In genomic region chr2:219299372-219299760, GRCh38 we compare ENCODE assay signal across 11 cellular contexts. TPM values are rescaled to one million over a fixed set of nuclear protein-coding genes. Genes with fewer than 3 reads are reported as not detected.
DNase-seq lines count a peak whose midpoint lies in the region; ATAC-seq and TF ChIP-seq lines count a peak whose summit lies in the region.
"Had no signal": no experiment of that assay in that cellular context is flagged by ENCODE, and none has a peak within 500 bp of the region (broad histone marks: within the 10 kb centered on the region; RNA-seq: fewer than 3 reads in every experiment).

No MANE protein-coding gene starts in this region.

- no peak overlapping the region for H2AFZ ChIP-seq in neuronal stem cell (ENCODE audit: low read length)

- peak overlapping the region; percentile 24 for H2BK120ac ChIP-seq in neuronal stem cell (ENCODE audit: low read depth, low read length)

- no peak overlapping the region for H4K91ac ChIP-seq in neuronal stem cell (ENCODE audit: low read depth, low read length, poor library complexity)

- H3K9me3 ChIP-seq in neuronal stem cell (replicated peaks in 1 of 2; ENCODE audit: control insufficient read depth in 2 of 2, insufficient read depth in 1 of 2, low read depth in 1 of 2, low read length in 2 of 2) (no peaks in the 10 kb centered on the region), gastrocnemius medialis (no peaks in the 10 kb centered on the region)

- no peak overlapping the region for H3K9ac ChIP-seq in neuronal stem cell (ENCODE audit: low read depth, low read length, poor library complexity)
- H3K9ac ChIP-seq: KMS-11 had no signal

- H4K8ac ChIP-seq in neuronal stem cell (ENCODE audit: low read depth, low read length), result no peak overlapping the region

- H2BK12ac ChIP-seq in neuronal stem cell (ENCODE audit: low read length), result peak overlapping the region; percentile 87

- intact Hi-C loops in activated CD4-positive, alpha-beta T cell treated with anti-CD3 and anti-CD28 coated beads, Interleukin-2, amount 10 ng/mL, durations not matched to agents 24 days and 14 days (cut with micrococcal nuclease), result no loop called here
- intact Hi-C loops in gastrocnemius medialis (cut with DNase I; ENCODE audit: low total_unique reads), result loop anchor here (5.0 to 10.0 kb wide), 3 partner anchors 88 to 305 kb away; partner anchors contain the start of genes CRYBA2 and DNPEP

- no peak for TF ChIP-seq POLR2A in gastrocnemius medialis (IDR thresholded peaks at IDR 0.05)

- peaks cover 0 to 33% (median 0%) of the 10 kb centered on the region in 3 experiments for H3K27me3 ChIP-seq in neuronal stem cell (ENCODE audit: control insufficient read depth in 3 of 3, insufficient read depth in 3 of 3, low read depth in 1 of 3, low read length in 3 of 3)
- H3K27me3 ChIP-seq in gastrocnemius medialis, result no peaks in the 10 kb centered on the region

- no peak overlapping the region for H3K4ac ChIP-seq in neuronal stem cell (ENCODE audit: low read length)

- no peak overlapping the region for H3K18ac ChIP-seq in neuronal stem cell (ENCODE audit: low read length)

- no peaks in the 10 kb centered on the region for H3K9me3 Mint-ChIP-seq in activated CD4-positive, alpha-beta T cell treated with anti-CD3 and anti-CD28 coated beads, Interleukin-2, amount 10 ng/mL, durations not matched to agents 24 days and 14 days
- no peaks in the 10 kb centered on the region for H3K9me3 Mint-ChIP-seq in activated T-helper 17 cell treated with anti-CD3 and anti-CD28 coated beads, Interleukin-2, amount 50 U/mL, for 72 hours
- no peaks in the 10 kb centered on the region for H3K9me3 Mint-ChIP-seq in stimulated activated memory B cell treated with anti-CD40 and anti-IgM and Interleukin-4, amounts not matched to agents 10 μg/mL and 1 μg/mL and 100 μg/mL, for 72 hours

- no peak overlapping the region for H3K27ac Mint-ChIP-seq in activated CD4-positive, alpha-beta T cell treated with anti-CD3 and anti-CD28 coated beads, Interleukin-2, amount 10 ng/mL, durations not matched to agents 24 days and 14 days
- H3K27ac Mint-ChIP-seq in activated T-helper 17 cell treated with anti-CD3 and anti-CD28 coated beads, Interleukin-2, amount 50 U/mL, for 72 hours, result peak overlapping the region; percentile 90
- H3K27ac Mint-ChIP-seq in stimulated activated memory B cell treated with anti-CD40 and anti-IgM and Interleukin-4, amounts not matched to agents 10 μg/mL and 1 μg/mL and 100 μg/mL, for 72 hours, result no peak overlapping the region

- H3K4me1 ChIP-seq in neuronal stem cell (ENCODE audit: control insufficient read depth in 2 of 2, insufficient read depth in 1 of 2, low read depth in 1 of 2, low read length in 2 of 2) (peaks cover 24 to 28% of the 10 kb centered on the region in 2 donors), gastrocnemius medialis (peaks cover 4 to 8% of the 10 kb centered on the region in 2 donors)

- peak overlapping the region; percentile 58 for H2AK5ac ChIP-seq in neuronal stem cell (ENCODE audit: low read depth, low read length)

- no peak overlapping the region for H3K14ac ChIP-seq in neuronal stem cell (ENCODE audit: low read length)

- peaks cover 29% of the 10 kb centered on the region for H3K27me3 Mint-ChIP-seq in activated CD4-positive, alpha-beta T cell treated with anti-CD3 and anti-CD28 coated beads, Interleukin-2, amount 10 ng/mL, durations not matched to agents 24 days and 14 days
- peaks cover 21% of the 10 kb centered on the region for H3K27me3 Mint-ChIP-seq in activated T-helper 17 cell treated with anti-CD3 and anti-CD28 coated beads, Interleukin-2, amount 50 U/mL, for 72 hours
- peaks cover 33% of the 10 kb centered on the region for H3K27me3 Mint-ChIP-seq in stimulated activated memory B cell treated with anti-CD40 and anti-IgM and Interleukin-4, amounts not matched to agents 10 μg/mL and 1 μg/mL and 100 μg/mL, for 72 hours

- DNase-seq in activated CD4-positive, alpha-beta T cell treated with anti-CD3 and anti-CD28 coated beads, Interleukin-2, amount 10 ng/mL, durations not matched to agents 24 days and 14 days, result no peak
- DNase-seq in activated CD4-positive, alpha-beta T cell treated with anti-CD3 and anti-CD28 coated beads for 48 hours, result no peak
- peak; percentile 34 for DNase-seq in GM13976 (ENCODE audit: low spot score)
- no peak for DNase-seq in neuronal stem cell (ENCODE audit: low spot score)
- no peak for DNase-seq in gastrocnemius medialis
- DNase-seq: NCI-H2171 had no signal

- H3K79me1 ChIP-seq in neuronal stem cell (ENCODE audit: low read depth, low read length), result no peaks in the 10 kb centered on the region

- TF ChIP-seq CTCF in GM13976 (IDR thresholded peaks at IDR 0.05; ENCODE audit: borderline replicate concordance, control extremely low read depth, extremely low read depth, insufficient read depth, missing control alignments), result no peak
- TF ChIP-seq CTCF in gastrocnemius medialis (IDR thresholded peaks at IDR 0.05 in 4 of 5, conservative IDR thresholded peaks at IDR 0.05 in 1 of 5), result no peak

- H3K27ac ChIP-seq in neuronal stem cell (replicated peaks; ENCODE audit: low read length) (no peak overlapping the region), gastrocnemius medialis (no peak overlapping the region)
- H3K27ac ChIP-seq: C4-2B, KMS-11 had no signal

- no peak overlapping the region for H3K4me2 ChIP-seq in neuronal stem cell (ENCODE audit: insufficient read depth, low read length, poor library complexity, severe bottlenecking)

- H3K36me3 ChIP-seq in neuronal stem cell (replicated peaks in 1 of 2; ENCODE audit: control insufficient read depth in 2 of 2, insufficient read depth in 2 of 2, low read length in 2 of 2) (no peaks in the 10 kb centered on the region), gastrocnemius medialis (no peaks in the 10 kb centered on the region)

- no CpG with 5 or more reads among the region's 6 CpGs for WGBS in neuronal stem cell (ENCODE audit: extremely low coverage in 2 of 2, insufficient read length in 2 of 2, insufficient replicate concordance in 1 of 2), 2 donors

- peak overlapping the region; percentile 47 for H3K4me3 Mint-ChIP-seq in activated CD4-positive, alpha-beta T cell treated with anti-CD3 and anti-CD28 coated beads, Interleukin-2, amount 10 ng/mL, durations not matched to agents 24 days and 14 days
- H3K4me3 Mint-ChIP-seq in activated T-helper 17 cell treated with anti-CD3 and anti-CD28 coated beads, Interleukin-2, amount 50 U/mL, for 72 hours, result peak overlapping the region; percentile 86
- no peak overlapping the region for H3K4me3 Mint-ChIP-seq in stimulated activated memory B cell treated with anti-CD40 and anti-IgM and Interleukin-4, amounts not matched to agents 10 μg/mL and 1 μg/mL and 100 μg/mL, for 72 hours

- no peak overlapping the region for H3K23ac ChIP-seq in neuronal stem cell (ENCODE audit: low read depth, low read length, poor library complexity)

- H2BK15ac ChIP-seq in neuronal stem cell (ENCODE audit: low read length), result peak overlapping the region; percentile 95

- no peak for ATAC-seq in activated T-helper 17 cell treated with anti-CD3 and anti-CD28 coated beads, Interleukin-2, amount 50 U/mL, for 72 hours (replicated peaks)
- ATAC-seq in gastrocnemius medialis (no peak), GM19395 (IDR thresholded peaks at IDR 0.05; ENCODE audit: unreplicated experiment) (no peak)
- no peak for ATAC-seq in stimulated activated memory B cell treated with anti-CD40 and anti-IgM and Interleukin-4, amounts not matched to agents 10 μg/mL and 1 μg/mL and 100 μg/mL, for 72 hours

- H2BK5ac ChIP-seq in neuronal stem cell (ENCODE audit: low read length), result no peak overlapping the region

- H3K4me3 ChIP-seq in neuronal stem cell (ENCODE audit: low read length in 2 of 2) (no peak overlapping the region), gastrocnemius medialis (no peak overlapping the region)

- in situ Hi-C loops in GM13976 (cut with MboI; ENCODE audit: low sequenced_read_pairs, unreplicated experiment) (loop anchor here (25.0 kb wide), 1 partner anchor 137 kb away; the partner anchor contains the start of genes NHEJ1 and SLC23A3), gastrocnemius medialis (cut with MboI; ENCODE audit: low sequenced_read_pairs in 4 of 4) (loop anchor here (5.0 to 25.0 kb wide), 4 partner anchors 135 to 238 kb away; partner anchors contain the start of genes NHEJ1 (in 2 of the 4), CHPF (in 1 of the 4), SLC23A3 (in 1 of the 4) and TMEM198 (in 1 of the 4))

- H3K36me3 Mint-ChIP-seq in activated CD4-positive, alpha-beta T cell treated with anti-CD3 and anti-CD28 coated beads, Interleukin-2, amount 10 ng/mL, durations not matched to agents 24 days and 14 days (ENCODE audit: low read depth), result no peaks in the 10 kb centered on the region
- no peaks in the 10 kb centered on the region for H3K36me3 Mint-ChIP-seq in activated T-helper 17 cell treated with anti-CD3 and anti-CD28 coated beads, Interleukin-2, amount 50 U/mL, for 72 hours (ENCODE audit: low read depth)
- no peaks in the 10 kb centered on the region for H3K36me3 Mint-ChIP-seq in stimulated activated memory B cell treated with anti-CD40 and anti-IgM and Interleukin-4, amounts not matched to agents 10 μg/mL and 1 μg/mL and 100 μg/mL, for 72 hours

- peaks cover 13% of the 10 kb centered on the region for H3K4me1 Mint-ChIP-seq in activated CD4-positive, alpha-beta T cell treated with anti-CD3 and anti-CD28 coated beads, Interleukin-2, amount 10 ng/mL, durations not matched to agents 24 days and 14 days
- H3K4me1 Mint-ChIP-seq in activated T-helper 17 cell treated with anti-CD3 and anti-CD28 coated beads, Interleukin-2, amount 50 U/mL, for 72 hours, result no peaks in the 10 kb centered on the region
- peaks cover 13% of the 10 kb centered on the region for H3K4me1 Mint-ChIP-seq in stimulated activated memory B cell treated with anti-CD40 and anti-IgM and Interleukin-4, amounts not matched to agents 10 μg/mL and 1 μg/mL and 100 μg/mL, for 72 hours

RNA-seq across cellular contexts. Expression of gene PTPRN, which starts 9.8 kb away (rescaled TPM):
- total RNA-seq in activated CD4-positive, alpha-beta T cell treated with anti-CD3 and anti-CD28 coated beads, Interleukin-2, amount 10 ng/mL, durations not matched to agents 24 days and 14 days, result 0.07 TPM in 1 of 2 replicates, not detected in the other
- 1 to 10 TPM in 1 of 2 donors, under 1 TPM in 1; 0.67 to 6.3 TPM for total RNA-seq in activated T-helper 17 cell treated with anti-CD3 and anti-CD28 coated beads, Interleukin-2, amount 50 U/mL, for 72 hours
- 0.36 TPM for polyA plus RNA-seq in neuronal stem cell (2013, experiment 1 of 2)
- 0.47 TPM for polyA plus RNA-seq in neuronal stem cell (2013, experiment 2 of 2)
- not detected for total RNA-seq in gastrocnemius medialis

RNA-seq across cellular contexts. Expression of gene DNAJB2, which starts 20.2 kb away (rescaled TPM):
- 49.7 and 52.4 TPM in 2 replicates for total RNA-seq in activated CD4-positive, alpha-beta T cell treated with anti-CD3 and anti-CD28 coated beads, Interleukin-2, amount 10 ng/mL, durations not matched to agents 24 days and 14 days
- total RNA-seq in activated T-helper 17 cell treated with anti-CD3 and anti-CD28 coated beads, Interleukin-2, amount 50 U/mL, for 72 hours, result 100 to 1,000 TPM in 1 of 2 donors, 10 to 100 TPM in 1; 55.7 to 153 TPM
- polyA plus RNA-seq in neuronal stem cell (2013, experiment 1 of 2), result 39.6 TPM
- 39.1 TPM for polyA plus RNA-seq in neuronal stem cell (2013, experiment 2 of 2)
- total RNA-seq in gastrocnemius medialis, result 10 to 100 TPM; 58.6 to 76.5 (median 71.8) TPM

RNA-seq across cellular contexts. Expression of gene RESP18, which starts 33.2 kb away (rescaled TPM):
- not detected in 2 replicates for total RNA-seq in activated CD4-positive, alpha-beta T cell treated with anti-CD3 and anti-CD28 coated beads, Interleukin-2, amount 10 ng/mL, durations not matched to agents 24 days and 14 days
- total RNA-seq in activated T-helper 17 cell treated with anti-CD3 and anti-CD28 coated beads, Interleukin-2, amount 50 U/mL, for 72 hours, result not detected
- not detected for polyA plus RNA-seq in neuronal stem cell (2013, experiment 1 of 2)
- polyA plus RNA-seq in neuronal stem cell (2013, experiment 2 of 2), result not detected
- total RNA-seq in gastrocnemius medialis, result not detected

RNA-seq across cellular contexts. Expression of gene TUBA4A, which starts 45.6 kb away (rescaled TPM):
- 235 and 240 TPM in 2 replicates for total RNA-seq in activated CD4-positive, alpha-beta T cell treated with anti-CD3 and anti-CD28 coated beads, Interleukin-2, amount 10 ng/mL, durations not matched to agents 24 days and 14 days
- 100 to 1,000 TPM; 347 to 530 TPM for total RNA-seq in activated T-helper 17 cell treated with anti-CD3 and anti-CD28 coated beads, Interleukin-2, amount 50 U/mL, for 72 hours
- polyA plus RNA-seq in neuronal stem cell (2013, experiment 1 of 2), result 0.42 TPM
- polyA plus RNA-seq in neuronal stem cell (2013, experiment 2 of 2), result 0.78 TPM
- total RNA-seq in gastrocnemius medialis, result 100 to 1,000 TPM; 351 to 797 (median 386) TPM

RNA-seq across cellular contexts. Expression of gene TUBA4B, which starts 46.3 kb away (rescaled TPM):
- total RNA-seq in activated CD4-positive, alpha-beta T cell treated with anti-CD3 and anti-CD28 coated beads, Interleukin-2, amount 10 ng/mL, durations not matched to agents 24 days and 14 days, result not detected in 2 replicates
- total RNA-seq in activated T-helper 17 cell treated with anti-CD3 and anti-CD28 coated beads, Interleukin-2, amount 50 U/mL, for 72 hours, result not detected
- not detected for polyA plus RNA-seq in neuronal stem cell (2013, experiment 1 of 2)
- not detected for polyA plus RNA-seq in neuronal stem cell (2013, experiment 2 of 2)
- not detected for total RNA-seq in gastrocnemius medialis
